12 cellular contexts compared by ENCODE assay signal in genomic region chr11:111715142-111715816, GRCh38.
"Had no signal": no experiment of that assay in that cellular context is flagged by ENCODE, and none has a peak within 500 bp of the region (broad histone marks: within the 10 kb centered on the region; RNA-seq: fewer than 3 reads in every experiment).

No MANE protein-coding gene starts in this region.

- H3K9me3 Mint-ChIP-seq: activated naive CD4-positive, alpha-beta T cell treated with anti-CD3 and anti-CD28 coated beads, Interleukin-2, amount 50 U/mL, for 72 hours; dendritic cell treated with granulocyte-macrophage colony-stimulating factor and Interleukin-4, amounts not matched to agents 40 ng/mL and 50 ng/mL, for 4 days; WTC11 had no signal

- DNase-seq: activated CD4-positive, alpha-beta T cell treated with anti-CD3 and anti-CD28 coated beads, Interleukin-2, amount 50 U/mL, for 1 hour; activated T-cell treated with anti-CD3 and anti-CD28 coated beads for 4 hours; amniotic stem cell; brain microvascular endothelial cell; left ventricle myocardium superior; sigmoid colon; stimulated activated CD4-positive, alpha-beta T cell treated with anti-CD3 and anti-CD28 coated beads, Interleukin-2, amount 100 ng/mL, for 24 hours; stimulated activated naive CD4-positive, alpha-beta T cell had no signal

- ATAC-seq: activated naive CD4-positive, alpha-beta T cell treated with anti-CD3 and anti-CD28 coated beads, Interleukin-2, amount 50 U/mL, for 72 hours; left ventricle myocardium superior; WTC11 had no signal

- H3K27me3 Mint-ChIP-seq: dendritic cell treated with granulocyte-macrophage colony-stimulating factor and Interleukin-4, amounts not matched to agents 40 ng/mL and 50 ng/mL, for 4 days had no signal

- H3K9me3 ChIP-seq: sigmoid colon, thoracic aorta had no signal

- H3K36me3 Mint-ChIP-seq: activated naive CD4-positive, alpha-beta T cell treated with anti-CD3 and anti-CD28 coated beads, Interleukin-2, amount 50 U/mL, for 72 hours had no signal

- H3K4me3 ChIP-seq: sigmoid colon, thoracic aorta had no signal

- H3K27ac Mint-ChIP-seq: activated naive CD4-positive, alpha-beta T cell treated with anti-CD3 and anti-CD28 coated beads, Interleukin-2, amount 50 U/mL, for 72 hours; dendritic cell treated with granulocyte-macrophage colony-stimulating factor and Interleukin-4, amounts not matched to agents 40 ng/mL and 50 ng/mL, for 4 days; WTC11 had no signal

- H3K4me3 Mint-ChIP-seq: dendritic cell treated with granulocyte-macrophage colony-stimulating factor and Interleukin-4, amounts not matched to agents 40 ng/mL and 50 ng/mL, for 4 days; WTC11 had no signal

- H3K27ac ChIP-seq: brain microvascular endothelial cell, sigmoid colon, thoracic aorta had no signal

- H3K27me3 ChIP-seq: brain microvascular endothelial cell, sigmoid colon had no signal
